Comparison of ENCODE assay signal across 8 cellular contexts in the genomic region with DNA sequence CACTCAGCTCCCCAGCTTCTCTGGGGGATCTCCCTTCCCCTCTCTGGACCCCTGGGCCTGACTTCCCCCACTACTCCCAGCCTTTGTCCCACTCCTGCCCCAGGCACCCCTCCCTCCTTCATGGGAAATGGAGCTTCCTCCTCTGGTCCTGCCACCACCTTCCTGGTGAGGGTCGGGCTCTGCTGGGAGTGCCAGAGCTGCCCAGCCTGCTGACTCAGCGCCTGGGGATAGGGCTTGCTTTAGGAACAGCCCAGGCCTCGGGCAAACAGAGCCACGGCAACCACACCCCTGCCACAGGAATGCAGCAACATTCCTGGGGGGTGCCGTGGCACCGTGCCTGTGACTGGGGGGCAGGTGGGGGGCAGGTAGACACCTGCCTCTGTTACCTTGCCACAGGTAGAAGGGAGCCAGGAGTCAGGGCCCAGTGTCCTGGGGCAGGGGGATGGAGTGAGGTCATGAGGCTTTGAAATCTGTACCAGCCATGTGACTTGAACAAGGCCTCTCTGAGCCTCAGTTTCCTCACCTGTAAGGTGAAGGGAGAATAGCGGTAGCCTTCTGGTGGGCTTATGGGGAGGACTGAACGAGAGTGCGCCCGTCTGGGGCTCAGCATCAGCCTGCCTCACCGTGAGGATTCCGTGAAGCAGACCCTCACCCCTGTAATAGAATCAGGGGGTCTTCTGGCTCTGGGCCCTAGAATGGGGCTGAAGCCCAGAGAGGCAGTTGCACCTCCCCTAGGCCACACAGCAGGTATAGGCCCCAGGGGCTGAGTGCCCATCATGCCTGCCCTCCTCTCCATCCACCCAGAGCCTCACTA. TPM values are rescaled to one million over a fixed set of nuclear protein-coding genes. Genes with fewer than 3 reads are reported as not detected.
DNase-seq lines count a peak whose midpoint lies in the region; ATAC-seq and TF ChIP-seq lines count a peak whose summit lies in the region.
"Had no signal": no experiment of that assay in that cellular context is flagged by ENCODE, and none has a peak within 500 bp of the region (broad histone marks: within the 10 kb centered on the region; RNA-seq: fewer than 3 reads in every experiment).

No MANE protein-coding gene starts in this region.

- H3K27ac Mint-ChIP-seq in WTC11, result no peak overlapping the region
- no peak overlapping the region for H3K27ac Mint-ChIP-seq in CD4-positive, alpha-beta T cell

- TF ChIP-seq CTCF in WTC11 (IDR thresholded peaks at IDR 0.05) (no peak), tibial artery (IDR thresholded peaks at IDR 0.05) (no peak)
- TF ChIP-seq CTCF in CD4-positive, alpha-beta T cell (IDR thresholded peaks at IDR 0.05), result no peak

- intact Hi-C loops in tibial artery (cut with DNase I; ENCODE audit: low total_unique reads), result loop anchor here (2.0 kb wide), 1 partner anchor 15 kb away; no protein-coding TSS in a partner anchor
- intact Hi-C loops in CD4-positive, alpha-beta T cell (cut with DNase I, micrococcal nuclease), result no loop called here

- ATAC-seq in WTC11 (peak; percentile 36), GM21786 (IDR thresholded peaks at IDR 0.05; ENCODE audit: unreplicated experiment) (no peak)
- ATAC-seq in CD4-positive, alpha-beta T cell (ENCODE audit: poor library complexity), result no peak

- no peaks in the 10 kb centered on the region for H3K27me3 Mint-ChIP-seq in WTC11 (ENCODE audit: low read depth)
- H3K27me3 Mint-ChIP-seq in CD4-positive, alpha-beta T cell, result no peaks in the 10 kb centered on the region

- H3K27ac ChIP-seq in tibial artery, result peak overlapping the region; percentile 93 to 95
- no peak overlapping the region for H3K27ac ChIP-seq in CD4-positive, alpha-beta T cell (ENCODE audit: low read depth, low read length)

- H3K4me3 Mint-ChIP-seq in WTC11, result no peak overlapping the region
- no peak overlapping the region for H3K4me3 Mint-ChIP-seq in CD4-positive, alpha-beta T cell

- no peaks in the 10 kb centered on the region for H3K27me3 ChIP-seq in tibial artery
- H3K27me3 ChIP-seq in CD4-positive, alpha-beta T cell (ENCODE audit: control insufficient read depth, insufficient read depth, low read length), result no peaks in the 10 kb centered on the region

- H3K9me3 ChIP-seq in tibial artery, result no peaks in the 10 kb centered on the region
- no peaks in the 10 kb centered on the region for H3K9me3 ChIP-seq in CD4-positive, alpha-beta T cell (ENCODE audit: control insufficient read depth, low read length)

- no peaks in the 10 kb centered on the region for H3K9me3 Mint-ChIP-seq in WTC11
- H3K9me3 Mint-ChIP-seq in CD4-positive, alpha-beta T cell, result no peaks in the 10 kb centered on the region

- H3K36me3 ChIP-seq in tibial artery, result no peaks in the 10 kb centered on the region

- peaks cover 13 to 52% (median 35%) of the 10 kb centered on the region in 4 donors for H3K4me1 ChIP-seq in tibial artery

- POLR2A ChIA-PET in WTC11 (lab: Charles Lee), result no interaction called here
- POLR2A ChIA-PET in CD4-positive, alpha-beta T cell (lab: Charles Lee), result no interaction called here

- DNase-seq in HK-2 (ENCODE audit: unreplicated experiment) (peak; percentile 97), WTC11 (ENCODE audit: low spot score) (no peak), iris pigment epithelial cell (ENCODE audit: low read depth) (peak; percentile 77), tibial artery (no peak), NCI-H526 treated with DMSO at 0.1 percent for 48 hours (lab: John Stamatoyannopoulos, UW) (no peak)
- DNase-seq in CD4-positive, alpha-beta T cell, result no peak
- DNase-seq: cortex of kidney had no signal

- H3K36me3 Mint-ChIP-seq in WTC11, result no peaks in the 10 kb centered on the region
- no peaks in the 10 kb centered on the region for H3K36me3 Mint-ChIP-seq in CD4-positive, alpha-beta T cell (ENCODE audit: low read depth)

- no peak overlapping the region for H3K4me3 ChIP-seq in tibial artery

- CTCF ChIA-PET in WTC11 (lab: Charles Lee), result no interaction called here
- CTCF ChIA-PET in CD4-positive, alpha-beta T cell (lab: Charles Lee), result no interaction called here

- H3K4me1 Mint-ChIP-seq in WTC11, result peaks cover 16% of the 10 kb centered on the region
- H3K4me1 Mint-ChIP-seq in CD4-positive, alpha-beta T cell (ENCODE audit: low read depth), result peaks cover 10% of the 10 kb centered on the region

TF ChIP-seq in WTC11, 78 proteins besides CTCF, POLR2A, EP300 and RAD21:
- TF ChIP-seq FOXP4 (CRISPR knock-in tag; IDR thresholded peaks at IDR 0.05), result no peak
TF ChIP-seq in WTC11: peak in this region for 0.

RNA-seq across cellular contexts. Expression of gene EPHA2, which starts 17.8 kb away (rescaled TPM):
- total RNA-seq in WTC11 (2021), result 31.4 to 44.4 TPM (median 31.7 TPM) in 3 replicates
- total RNA-seq in CD4-positive, alpha-beta T cell, result under 1 TPM in 1 of 2 experiments, not detected in 1; 0.22 TPM

RNA-seq across cellular contexts. Expression of gene ARHGEF19, which starts 38.8 kb away (rescaled TPM):
- 51.1 to 53.1 TPM (median 52.9 TPM) in 3 replicates for total RNA-seq in WTC11 (2021)
- total RNA-seq in CD4-positive, alpha-beta T cell, result 1 to 10 TPM; 3.8 to 5.8 TPM

Comparison
In these comparisons a context has a peak if more than half of its experiments do, and no peak if none do; other contexts are left out.
1. DNase-seq: peak in HK-2 (single experiment) and iris pigment epithelial cell (single experiment); none in WTC11 (single experiment), tibial artery (0 of 2), CD4-positive, alpha-beta T cell (0 of 10) and NCI-H526 treated with DMSO at 0.1 percent for 48 hours (single experiment).
2. RNA of gene EPHA2, which starts 17.8 kb away (total RNA-seq): 31.4 to 44.4 TPM in WTC11; 0.22 TPM in CD4-positive, alpha-beta T cell; every median in the first group is over 10 times any median in the second.